In the genomic region with DNA sequence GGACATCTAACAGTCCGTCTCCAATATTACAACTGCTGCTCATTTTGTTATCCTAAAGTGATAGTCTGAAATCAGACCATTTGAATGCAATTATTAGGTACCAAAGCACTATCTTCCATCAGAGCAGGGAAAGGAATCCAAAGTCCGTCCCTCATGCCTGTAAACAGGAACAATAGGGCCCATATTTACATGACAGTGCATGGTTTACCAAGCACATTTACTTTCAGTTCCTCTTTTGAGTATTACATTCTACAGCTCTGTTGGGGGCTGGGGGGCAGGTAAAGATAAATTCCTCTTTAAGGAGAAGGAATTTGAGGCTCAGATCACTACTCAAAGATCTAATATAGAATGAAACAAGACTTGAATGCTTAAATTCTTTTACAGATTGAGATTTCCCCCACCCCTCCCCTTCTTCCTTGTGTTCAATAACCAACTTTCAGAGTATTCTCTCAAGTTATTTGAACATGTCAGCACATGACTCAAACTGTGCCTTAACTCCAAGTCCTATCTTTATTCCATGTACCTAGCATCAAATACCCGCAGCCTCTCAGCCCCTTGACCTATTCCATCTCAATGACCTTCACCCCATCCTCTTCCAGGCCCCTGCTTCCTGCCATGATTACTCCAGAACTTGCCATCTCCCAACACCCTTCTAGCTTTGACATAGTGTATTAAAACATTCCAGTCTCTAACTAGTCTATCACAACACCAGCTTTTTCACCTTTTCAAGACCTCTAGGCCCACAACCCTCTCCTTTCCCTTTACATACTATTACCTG, we compare ENCODE assay signal across 12 cellular contexts.
DNase-seq lines count a peak whose midpoint lies in the region; ATAC-seq and TF ChIP-seq lines count a peak whose summit lies in the region.
"Had no signal": no experiment of that assay in that cellular context is flagged by ENCODE, and none has a peak within 500 bp of the region (broad histone marks: within the 10 kb centered on the region; RNA-seq: fewer than 3 reads in every experiment).

No MANE protein-coding gene starts in this region.

- no peaks in the 10 kb centered on the region for H3K9me3 Mint-ChIP-seq in neural progenitor cell

- no peaks in the 10 kb centered on the region for H3K36me3 Mint-ChIP-seq in neural progenitor cell

- H3K4me2 ChIP-seq in neural progenitor cell, result peak overlapping the region; percentile 33

- peak overlapping the region; percentile 62; the same call in 1 of the 2 replicates for H3K27ac ChIP-seq in HUES6 (ENCODE audit: low read depth, low read length)
- no peak overlapping the region for H3K27ac ChIP-seq in neural progenitor cell
- H3K27ac ChIP-seq: cardiac muscle cell, GM23248 had no signal

- peaks cover 5% of the 10 kb centered on the region for H3F3A ChIP-seq in neural progenitor cell (ENCODE audit: low read depth)

- peak; percentile 91 for ATAC-seq in HG02870 (IDR thresholded peaks at IDR 0.05; ENCODE audit: unreplicated experiment)

- H3K36me3 ChIP-seq in HUES6 (ENCODE audit: control insufficient read depth, insufficient read depth, low read length) (no peaks in the 10 kb centered on the region), neural progenitor cell (no peaks in the 10 kb centered on the region)
- H3K36me3 ChIP-seq: cardiac muscle cell had no signal

- no peaks in the 10 kb centered on the region for H3K79me2 ChIP-seq in neural progenitor cell (ENCODE audit: low read depth)

- TF ChIP-seq CTCF in neural progenitor cell (IDR thresholded peaks at IDR 0.05), result no peak

- no peak overlapping the region for H3K4me3 Mint-ChIP-seq in neural progenitor cell
- H3K4me3 Mint-ChIP-seq: activated T-cell treated with anti-CD3 and anti-CD28 coated beads, Interleukin-2, amount 50 U/mL, for 24 hours had no signal

- H3K4me1 Mint-ChIP-seq in neural progenitor cell, result peaks cover 7% of the 10 kb centered on the region

- H3K9ac ChIP-seq in HUES6 (ENCODE audit: low read length) (peak overlapping the region; percentile 38), neural progenitor cell (no peak overlapping the region)
- H3K9ac ChIP-seq: GM23248 had no signal

- peaks cover 22% of the 10 kb centered on the region for H3K4me1 ChIP-seq in HUES6 (ENCODE audit: control insufficient read depth, insufficient read depth, low read length)
- peaks cover 7% of the 10 kb centered on the region for H3K4me1 ChIP-seq in neural progenitor cell

- no peak overlapping the region for H3K27ac Mint-ChIP-seq in neural progenitor cell
- H3K27ac Mint-ChIP-seq: activated T-cell treated with anti-CD3 and anti-CD28 coated beads, Interleukin-2, amount 50 U/mL, for 24 hours had no signal

- DNase-seq in SKM-1 treated with dmso at 0.1 percent for 144 hours (lab: John Stamatoyannopoulos, UW; ENCODE audit: unreplicated experiment), result peak; percentile 11
- no peak for DNase-seq in SKM-1 (lab: John Stamatoyannopoulos, UW; ENCODE audit: unreplicated experiment)
- DNase-seq in neural progenitor cell (ENCODE audit: low spot score), result peak; percentile 49
- no peak for DNase-seq in activated CD4-positive, alpha-beta T cell treated with anti-CD3 and anti-CD28 coated beads for 48 hours
- DNase-seq in NCI-H69 (lab: John Stamatoyannopoulos, UW), result no peak
- DNase-seq in DMS79 treated with DMSO at 0.1 percent for 48 hours (lab: John Stamatoyannopoulos, UW), result no peak
- DNase-seq: activated T-cell treated with anti-CD3 and anti-CD28 coated beads, Interleukin-2, amount 50 U/mL, for 24 hours; GM23248; Karpas-422 had no signal

- H3K27me3 ChIP-seq in HUES6 (ENCODE audit: control insufficient read depth, insufficient read depth, low read length), result no peaks in the 10 kb centered on the region
- no peaks in the 10 kb centered on the region for H3K27me3 ChIP-seq in neural progenitor cell
- H3K27me3 ChIP-seq: cardiac muscle cell had no signal

- no peaks in the 10 kb centered on the region for H4K20me1 ChIP-seq in neural progenitor cell (ENCODE audit: low read depth)

- H3K4me3 ChIP-seq in HUES6 (ENCODE audit: low read depth, low read length), result peak overlapping the region; percentile 35
- no peak overlapping the region for H3K4me3 ChIP-seq in neural progenitor cell
- H3K4me3 ChIP-seq: cardiac muscle cell, GM23248 had no signal

- no peaks in the 10 kb centered on the region for H3K27me3 Mint-ChIP-seq in neural progenitor cell (ENCODE audit: insufficient read depth, low read depth)
- H3K27me3 Mint-ChIP-seq: activated T-cell treated with anti-CD3 and anti-CD28 coated beads, Interleukin-2, amount 50 U/mL, for 24 hours had no signal

- no peaks in the 10 kb centered on the region for H3K9me3 ChIP-seq in HUES6 (ENCODE audit: control insufficient read depth, insufficient read depth, low read depth, low read length)
- no peaks in the 10 kb centered on the region for H3K9me3 ChIP-seq in neural progenitor cell (ENCODE audit: low read depth)

- H2AFZ ChIP-seq in neural progenitor cell (replicated peaks), result no peak overlapping the region
- H2AFZ ChIP-seq: GM23248 had no signal

Comparison
In these comparisons a context has a peak if more than half of its experiments do, and no peak if none do; other contexts are left out.
1. DNase-seq: peak in SKM-1 treated with dmso at 0.1 percent for 144 hours (single experiment) and neural progenitor cell (single experiment); none in SKM-1 (single experiment), activated CD4-positive, alpha-beta T cell treated with anti-CD3 and anti-CD28 coated beads for 48 hours (single experiment), NCI-H69 (single experiment) and DMS79 treated with DMSO at 0.1 percent for 48 hours (single experiment).